ENCODE assay signal across 1 cellular context in genomic region chr12:123598522-123598921, GRCh38.
TF ChIP-seq lines count a peak whose summit lies in the region.

No MANE protein-coding gene starts in this region.

TF ChIP-seq in K562, 482 proteins besides CTCF, POLR2A, EP300 and RAD21:
- TF ChIP-seq ARID2 (IDR thresholded peaks at IDR 0.05): no peak
- TF ChIP-seq CGGBP1 (CRISPR knock-in tag; IDR thresholded peaks at IDR 0.05): no peak
- no peak for TF ChIP-seq RBM22 (IDR thresholded peaks at IDR 0.05; ENCODE audit: low read depth, low read length, poor library complexity, severe bottlenecking)
- no peak for TF ChIP-seq MXD1 (CRISPR knock-in tag; IDR thresholded peaks at IDR 0.05; ENCODE audit: borderline replicate concordance, poor library complexity, severe bottlenecking)
- TF ChIP-seq NFRKB (IDR thresholded peaks at IDR 0.05; ENCODE audit: low read depth): no peak
- no peak for TF ChIP-seq CREB1 (IDR thresholded peaks at IDR 0.05)
- TF ChIP-seq CREB1 (CRISPR knock-in tag; IDR thresholded peaks at IDR 0.05): no peak
- no peak for TF ChIP-seq ZNF217 (CRISPR knock-in tag; IDR thresholded peaks at IDR 0.05)
- no peak for TF ChIP-seq RAD51 (IDR thresholded peaks at IDR 0.05; ENCODE audit: borderline replicate concordance, low read depth)
- no peak for TF ChIP-seq ILF3 (IDR thresholded peaks at IDR 0.05; ENCODE audit: borderline replicate concordance)
- TF ChIP-seq PRMT5 (CRISPR knock-in tag; IDR thresholded peaks at IDR 0.05): no peak
- no peak for TF ChIP-seq NELFE (IDR thresholded peaks at IDR 0.05; ENCODE audit: insufficient read depth, insufficient read length)
- TF ChIP-seq PRDM10 (IDR thresholded peaks at IDR 0.05; ENCODE audit: partially characterized antibody): peak; percentile 62
- no peak for TF ChIP-seq ZNF280B (CRISPR knock-in tag; IDR thresholded peaks at IDR 0.05)
- peak; percentile 9 for TF ChIP-seq POLR2B (IDR thresholded peaks at IDR 0.05; ENCODE audit: low read depth, partially characterized antibody)
- TF ChIP-seq SUPT5H (IDR thresholded peaks at IDR 0.05): peak; percentile 32; the same call in 1 of the 2 replicates
- no peak for TF ChIP-seq BRCA1 (IDR thresholded peaks at IDR 0.05)
- TF ChIP-seq BRCA1 (CRISPR knock-in tag; IDR thresholded peaks at IDR 0.05): no peak
TF ChIP-seq in K562: peak in this region for 3.
